Comparison of ENCODE assay signal across 18 cellular contexts in the genomic region with DNA sequence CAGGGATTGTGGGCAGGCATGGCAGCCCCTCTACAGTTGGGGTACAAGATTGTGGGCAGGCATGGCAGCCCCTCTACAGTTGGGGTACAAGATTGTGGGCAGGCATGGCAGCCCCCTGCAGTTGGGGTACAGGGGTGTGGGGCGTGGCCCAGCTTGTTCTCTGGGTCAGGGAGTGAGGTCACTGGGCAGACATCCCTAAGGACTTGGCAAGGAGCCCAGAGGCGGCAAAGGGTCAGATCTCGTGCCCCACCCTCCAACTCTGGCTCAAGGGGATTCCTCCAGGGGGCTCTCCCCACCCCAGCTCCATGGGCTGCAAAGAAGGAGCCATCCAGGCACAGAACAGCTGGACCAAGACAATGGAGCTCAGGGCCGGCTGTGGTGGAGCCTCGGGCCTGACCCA. TPM values are rescaled to one million over a fixed set of nuclear protein-coding genes. Genes with fewer than 3 reads are reported as not detected.
DNase-seq lines count a peak whose midpoint lies in the region; ATAC-seq and TF ChIP-seq lines count a peak whose summit lies in the region.
"Had no signal": no experiment of that assay in that cellular context is flagged by ENCODE, and none has a peak within 500 bp of the region (broad histone marks: within the 10 kb centered on the region; RNA-seq: fewer than 3 reads in every experiment).

No MANE protein-coding gene starts in this region.

- H3K4me2 ChIP-seq in BLaER1: peak overlapping the region; percentile 19

- WGBS in heart left ventricle, 4 donors: 26 to 38% (median 30%) methylated on average over 3 to 5 of the region's 5 CpGs
- 25 to 34% methylated on average over 2 to 5 of the region's 5 CpGs for WGBS in body of pancreas, 2 donors

- H3K4me1 Mint-ChIP-seq in T-helper 17 cell: peaks cover 1% of the 10 kb centered on the region

- no peak for ATAC-seq in heart left ventricle
- ATAC-seq in T-helper 17 cell: no peak
- ATAC-seq in body of pancreas: no peak

- H3K4me1 ChIP-seq in heart left ventricle (peaks cover 0 to 61% (median 41%) of the 10 kb centered on the region in 12 donors), right atrium auricular region (peaks cover 0 to 59% of the 10 kb centered on the region in 2 donors), BLaER1 (peaks cover 95% of the 10 kb centered on the region), body of pancreas (peaks cover 43% of the 10 kb centered on the region)

- H3K9me3 ChIP-seq in heart left ventricle (no peaks in the 10 kb centered on the region), right atrium auricular region (no peaks in the 10 kb centered on the region), BLaER1 (no peaks in the 10 kb centered on the region), T-helper 17 cell (ENCODE audit: control insufficient read depth, low read length, poor library complexity, severe bottlenecking) (no peaks in the 10 kb centered on the region), body of pancreas (no peaks in the 10 kb centered on the region)

- H3K4me3 ChIP-seq in heart left ventricle (no peak overlapping the region), right atrium auricular region (no peak overlapping the region), BLaER1 (no peak overlapping the region), body of pancreas (no peak overlapping the region)

- H3K27ac Mint-ChIP-seq in T-helper 17 cell: peak overlapping the region; percentile 32
- H3K27ac Mint-ChIP-seq: CD4-positive, alpha-beta T cell; IgD-negative memory B cell had no signal

- no peaks in the 10 kb centered on the region for H3K27me3 Mint-ChIP-seq in T-helper 17 cell
- H3K27me3 Mint-ChIP-seq: IgD-negative memory B cell had no signal

- H3K9ac ChIP-seq in BLaER1: no peak overlapping the region

- intact Hi-C loops in heart left ventricle (cut with DNase I) (loop anchor here in 3 of 10 donors (10.0 kb wide), 2 partner anchors 48 to 232 kb away; a partner anchor contains a TSS), body of pancreas (cut with DNase I) (no loop called here)

- H3K36me3 Mint-ChIP-seq in T-helper 17 cell (ENCODE audit: low read depth): no peaks in the 10 kb centered on the region

- peaks cover 66% of the 10 kb centered on the region for H4K20me1 ChIP-seq in BLaER1

- TF ChIP-seq CTCF in heart left ventricle (IDR thresholded peaks at IDR 0.05) (no peak), right atrium auricular region (IDR thresholded peaks at IDR 0.05) (no peak), body of pancreas (IDR thresholded peaks at IDR 0.05) (no peak)

- TF ChIP-seq POLR2A in heart left ventricle (IDR thresholded peaks at IDR 0.05): no peak
- TF ChIP-seq POLR2A in body of pancreas (IDR thresholded peaks at IDR 0.05): no peak

- H3K36me3 ChIP-seq in heart left ventricle (peaks cover 0 to 28% (median 14%) of the 10 kb centered on the region in 9 donors), right atrium auricular region (peaks cover 7% of the 10 kb centered on the region), BLaER1 (peaks cover 28% of the 10 kb centered on the region), body of pancreas (replicated peaks in 1 of 2; ENCODE audit: insufficient read depth in 1 of 2, low read depth in 2 of 2) (no peaks in the 10 kb centered on the region)

- H3K27ac ChIP-seq in heart left ventricle (peak overlapping the region in 9 of 12 donors; percentile 3 to 72 (median 59)), right atrium auricular region (peak overlapping the region in 1 of 2 donors; percentile 15), BLaER1 (no peak overlapping the region), body of pancreas (peak overlapping the region in 1 of 4 donors; percentile 30)

- H3K4me3 Mint-ChIP-seq in T-helper 17 cell: no peak overlapping the region
- H3K4me3 Mint-ChIP-seq: CD4-positive, alpha-beta T cell had no signal

- H3K27me3 ChIP-seq in heart left ventricle (no peaks in the 10 kb centered on the region), right atrium auricular region (no peaks in the 10 kb centered on the region), BLaER1 (no peaks in the 10 kb centered on the region), body of pancreas (no peaks in the 10 kb centered on the region)

- peak in 1 of 5 donors; percentile 40 for DNase-seq in heart left ventricle
- no peak for DNase-seq in right atrium auricular region (ENCODE audit: low spot score)
- DNase-seq in T-helper 17 cell: no peak
- peak; percentile 23 for DNase-seq in retina
- no peak for DNase-seq in HuH-7.5 (ENCODE audit: low spot score)
- DNase-seq in body of pancreas: no peak
- DNase-seq: CD4-positive, alpha-beta T cell; HCEC 1CT; NCI-H1092; NCI-H1436; NCI-H187; NCI-H2081 treated with DMSO at 0.1 percent for 48 hours; NCI-H2171 treated with DMSO at 0.1 percent for 48 hours; NCI-H524; NCI-H774; SHP77 treated with DMSO at 0.1 percent for 48 hours had no signal

RNA-seq across cellular contexts. Expression of a gene that starts 25.8 kb away (rescaled TPM):
- total RNA-seq in heart left ventricle (10 to 100 TPM; 16.7 to 48.9 (median 23.8) TPM), right atrium auricular region (10 to 100 TPM; 17.1 to 18.9 TPM), T-helper 17 cell (10 to 100 TPM; 10.8 to 15.4 TPM), body of pancreas (10 to 100 TPM; 28.8 to 66.9 TPM)
- 10 to 100 TPM; 14.3 to 29.6 TPM for polyA plus RNA-seq in heart left ventricle

RNA-seq across cellular contexts. Expression of a gene that starts 38.3 kb away (rescaled TPM):
- total RNA-seq in heart left ventricle (10 to 100 TPM; 20.4 to 62.4 (median 28.6) TPM), right atrium auricular region (10 to 100 TPM; 14.5 to 17.3 TPM), T-helper 17 cell (1 to 10 TPM in 1 of 2 donors, under 1 TPM in 1; 0.55 to 1.2 TPM), body of pancreas (10 to 100 TPM; 13.5 to 36.3 TPM)
- polyA plus RNA-seq in heart left ventricle: 10 to 100 TPM; 19.1 to 25.2 TPM
- polyA plus RNA-seq: IgD-negative memory B cell had no signal

RNA-seq across cellular contexts. Expression of a gene that starts 41.5 kb away (rescaled TPM):
- total RNA-seq in heart left ventricle (10 to 100 TPM; 28.8 to 51.8 (median 34.8) TPM), right atrium auricular region (10 to 100 TPM; 26.9 to 34.9 TPM), T-helper 17 cell (10 to 100 TPM; 34.9 to 36.2 TPM), body of pancreas (10 to 100 TPM; 13.0 to 22.4 TPM)
- polyA plus RNA-seq in heart left ventricle: 10 to 100 TPM; 40.7 to 56.3 TPM

Comparison
In these comparisons a context has a peak if more than half of its experiments do, and no peak if none do; other contexts are left out.
1. RNA of a gene that starts 38.3 kb away (total RNA-seq): 13.5 to 36.3 TPM in body of pancreas, 20.4 to 62.4 TPM in heart left ventricle and 14.5 to 17.3 TPM in right atrium auricular region; 0.55 to 1.2 TPM in T-helper 17 cell; every median in the first group is over 4 times any median in the second.